In the genomic region with DNA sequence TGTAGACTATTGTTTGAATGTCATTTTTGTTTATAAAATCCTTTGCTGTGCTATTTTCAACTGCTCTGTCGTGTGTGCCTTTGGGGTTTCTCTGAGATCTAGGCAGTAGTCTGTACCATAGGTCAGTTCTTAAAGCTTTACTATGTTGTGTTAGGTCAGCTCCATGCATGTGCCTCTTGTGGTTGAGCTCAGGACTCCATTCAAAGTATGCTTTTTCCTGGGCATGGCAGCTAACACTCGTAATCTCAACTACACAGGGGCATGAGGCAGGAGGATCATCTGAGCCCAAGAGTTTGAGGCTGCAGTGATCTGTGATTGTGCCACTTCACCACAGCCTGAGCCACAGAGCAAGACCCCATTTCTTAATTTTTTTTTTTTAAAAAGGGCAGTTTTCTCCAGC, we compare ENCODE assay signal across 1 cellular context.
TF ChIP-seq lines count a peak whose summit lies in the region.

No MANE protein-coding gene starts in this region.

TF ChIP-seq in A549, 52 proteins besides CTCF, POLR2A, EP300 and RAD21 (continued from another document):
- no peak for TF ChIP-seq MYC (IDR thresholded peaks at IDR 0.05; ENCODE audit: borderline replicate concordance, low read length)
- TF ChIP-seq ESRRA (IDR thresholded peaks at IDR 0.05; ENCODE audit: borderline replicate concordance, low read length), result no peak
- no peak for TF ChIP-seq ZC3H11A (IDR thresholded peaks at IDR 0.05)
- TF ChIP-seq ZNF302 (CRISPR knock-in tag; IDR thresholded peaks at IDR 0.05), result no peak
